ENCODE assay signal across 21 cellular contexts in genomic region chr16:28529124-28529523, GRCh38. TPM values are rescaled to one million over a fixed set of nuclear protein-coding genes. Genes with fewer than 3 reads are reported as not detected.
"Had no signal": no experiment of that assay in that cellular context is flagged by ENCODE, and none has a peak within 500 bp of the region (broad histone marks: within the 10 kb centered on the region; RNA-seq: fewer than 3 reads in every experiment).

No MANE protein-coding gene starts in this region.

- H3K27ac Mint-ChIP-seq: activated CD4-positive, alpha-beta memory T cell treated with anti-CD3 and anti-CD28 coated beads, Interleukin-2, amount 10 ng/mL, durations not matched to agents 7 days and 5 days; activated CD4-positive, alpha-beta T cell treated with anti-CD3 and anti-CD28 coated beads, Interleukin-2, amount 10 ng/mL, durations not matched to agents 7 days and 5 days; activated naive CD4-positive, alpha-beta T cell treated with anti-CD3 and anti-CD28 coated beads, Interleukin-2, amount 50 U/mL, for 24 hours; brain; T-helper 1 cell treated with Interleukin-12 subunit alpha and Interleukin-12 subunit beta and Interleukin-4 antibody, amounts not matched to agents 30 μg/mL and 1 μg/mL, for 36 hours had no signal

- H3K36me3 ChIP-seq: cardiac muscle cell had no signal

- H3K4me3 Mint-ChIP-seq: activated CD4-positive, alpha-beta memory T cell treated with anti-CD3 and anti-CD28 coated beads, Interleukin-2, amount 10 ng/mL, durations not matched to agents 7 days and 5 days; activated CD4-positive, alpha-beta T cell treated with anti-CD3 and anti-CD28 coated beads, Interleukin-2, amount 10 ng/mL, durations not matched to agents 7 days and 5 days; activated naive CD4-positive, alpha-beta T cell treated with anti-CD3 and anti-CD28 coated beads, Interleukin-2, amount 50 U/mL, for 24 hours; brain; T-helper 1 cell treated with Interleukin-12 subunit alpha and Interleukin-12 subunit beta and Interleukin-4 antibody, amounts not matched to agents 30 μg/mL and 1 μg/mL, for 36 hours had no signal

- H3K27me3 ChIP-seq: ascending aorta, cardiac muscle cell had no signal

- H3K36me3 Mint-ChIP-seq: activated naive CD4-positive, alpha-beta T cell treated with anti-CD3 and anti-CD28 coated beads, Interleukin-2, amount 50 U/mL, for 24 hours; brain had no signal

- H3K4me3 ChIP-seq: ascending aorta, cardiac muscle cell had no signal

- H3K27ac ChIP-seq: ascending aorta, cardiac muscle cell had no signal

- H3K9me3 ChIP-seq: ascending aorta had no signal

- DNase-seq: activated CD4-positive, alpha-beta memory T cell treated with anti-CD3 and anti-CD28 coated beads, Interleukin-2, amount 10 ng/mL, durations not matched to agents 7 days and 5 days; activated CD4-positive, alpha-beta T cell treated with anti-CD3 and anti-CD28 coated beads, Interleukin-2, amount 10 ng/mL, durations not matched to agents 7 days and 5 days; activated CD4-positive, CD25-positive, alpha-beta regulatory T cell; amniotic stem cell; Karpas-422; MM.1S; NCI-H1105 treated with DMSO at 0.1 percent for 48 hours; NCI-H1436 treated with DMSO at 0.1 percent for 48 hours; NCI-H187; NCI-H2081 treated with DMSO at 0.1 percent for 48 hours; NCI-H446; NCI-H524; SHP77 treated with DMSO at 0.1 percent for 48 hours; T-helper 9 cell had no signal

- H3K4me1 ChIP-seq: ascending aorta had no signal

- H3K27me3 Mint-ChIP-seq: activated CD4-positive, alpha-beta memory T cell treated with anti-CD3 and anti-CD28 coated beads, Interleukin-2, amount 10 ng/mL, durations not matched to agents 7 days and 5 days; activated CD4-positive, alpha-beta T cell treated with anti-CD3 and anti-CD28 coated beads, Interleukin-2, amount 10 ng/mL, durations not matched to agents 7 days and 5 days; activated naive CD4-positive, alpha-beta T cell treated with anti-CD3 and anti-CD28 coated beads, Interleukin-2, amount 50 U/mL, for 24 hours had no signal

- H3K9me3 Mint-ChIP-seq: activated CD4-positive, alpha-beta memory T cell treated with anti-CD3 and anti-CD28 coated beads, Interleukin-2, amount 10 ng/mL, durations not matched to agents 7 days and 5 days; activated CD4-positive, alpha-beta T cell treated with anti-CD3 and anti-CD28 coated beads, Interleukin-2, amount 10 ng/mL, durations not matched to agents 7 days and 5 days; activated naive CD4-positive, alpha-beta T cell treated with anti-CD3 and anti-CD28 coated beads, Interleukin-2, amount 50 U/mL, for 24 hours; brain; T-helper 1 cell treated with Interleukin-12 subunit alpha and Interleukin-12 subunit beta and Interleukin-4 antibody, amounts not matched to agents 30 μg/mL and 1 μg/mL, for 36 hours had no signal

RNA-seq across cellular contexts. Expression of gene NUPR1, which starts 9.7 kb away (rescaled TPM):
- total RNA-seq: activated CD4-positive, alpha-beta memory T cell treated with anti-CD3 and anti-CD28 coated beads, Interleukin-2, amount 10 ng/mL, durations not matched to agents 7 days and 5 days; activated CD4-positive, alpha-beta T cell treated with anti-CD3 and anti-CD28 coated beads, Interleukin-2, amount 10 ng/mL, durations not matched to agents 7 days and 5 days; activated CD8-positive, alpha-beta memory T cell treated with anti-CD3 and anti-CD28 coated beads for 36 hours; cardiac muscle cell had no signal
- polyA plus RNA-seq: cardiac muscle cell had no signal

RNA-seq across cellular contexts. Expression of gene IL27, which starts 22.5 kb away (rescaled TPM):
- total RNA-seq: activated CD4-positive, alpha-beta memory T cell treated with anti-CD3 and anti-CD28 coated beads, Interleukin-2, amount 10 ng/mL, durations not matched to agents 7 days and 5 days; activated CD4-positive, alpha-beta T cell treated with anti-CD3 and anti-CD28 coated beads, Interleukin-2, amount 10 ng/mL, durations not matched to agents 7 days and 5 days; activated CD8-positive, alpha-beta memory T cell treated with anti-CD3 and anti-CD28 coated beads for 36 hours; ascending aorta; cardiac muscle cell; SK-MEL-5 had no signal
- polyA plus RNA-seq: cardiac muscle cell had no signal

RNA-seq across cellular contexts. Expression of gene APOBR, which starts 34.7 kb away (rescaled TPM):
- polyA plus RNA-seq: cardiac muscle cell had no signal
